In the genomic region with DNA sequence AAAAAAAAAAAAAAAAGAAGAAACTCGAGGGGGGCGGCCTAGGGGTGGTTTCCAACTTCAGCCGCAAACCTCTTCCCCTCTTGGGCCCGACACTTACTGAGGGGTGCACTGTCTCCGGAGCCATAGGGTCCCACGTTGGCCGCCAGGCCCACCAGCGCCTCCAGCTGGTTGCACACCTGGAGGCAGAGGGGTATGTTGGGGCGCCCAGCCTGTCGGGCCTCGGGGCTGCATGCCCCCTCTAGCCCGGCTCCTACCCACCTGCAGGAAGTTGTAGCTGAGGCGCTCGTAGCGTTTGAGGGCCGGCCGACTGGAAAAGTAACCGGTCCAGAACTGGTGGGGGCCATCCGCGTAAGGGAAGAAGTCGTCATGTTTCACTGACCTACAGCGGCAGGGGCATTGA, we compare ENCODE assay signal across 20 cellular contexts. TPM values are rescaled to one million over a fixed set of nuclear protein-coding genes. Genes with fewer than 3 reads are reported as not detected.
A peak's percentile ranks its signal among the peaks of the same experiment; 100 is the strongest.
DNase-seq lines count a peak whose midpoint lies in the region; ATAC-seq, FAIRE-seq and TF ChIP-seq lines count a peak whose summit lies in the region.
"Had no signal": no experiment of that assay in that cellular context is flagged by ENCODE, and none has a peak within 500 bp of the region (broad histone marks: within the 10 kb centered on the region; RNA-seq: fewer than 3 reads in every experiment).

No MANE protein-coding gene starts in this region.

- H4K8ac ChIP-seq in H1 (ENCODE audit: extremely low read depth, insufficient read depth, low read length) = peak overlapping the region; percentile 25; the same call in 1 of the 2 replicates

- no peaks in the 10 kb centered on the region for H3K9me2 ChIP-seq in Loucy (replicated peaks; ENCODE audit: low read depth, low read length)

- H4K20me1 ChIP-seq in Loucy (ENCODE audit: insufficient read depth, low read length, poor library complexity, severe bottlenecking) (no peaks in the 10 kb centered on the region), H1 (replicated peaks in 1 of 2; ENCODE audit: control insufficient read depth in 1 of 2, insufficient read depth in 2 of 2, low read length in 2 of 2) (peaks cover 0 to 3% of the 10 kb centered on the region in 2 experiments)

- no peak overlapping the region for H4K5ac ChIP-seq in H1 (ENCODE audit: insufficient read length, low read depth, low read length)

- H2AK5ac ChIP-seq in H1 (ENCODE audit: low read depth, low read length) = no peak overlapping the region

- POLR2A ChIA-PET in H1 (lab: Charles Lee; ENCODE audit: partially characterized antibody) = interaction anchor here (1.0 to 2.1 kb wide), 6 partner anchors 9 to 65 kb away, joined by 4 to 7 read pairs (median 6); partner anchors contain the start of gene WDR83

- no peak overlapping the region for H2BK15ac ChIP-seq in H1 (ENCODE audit: low read length)

- H2AFZ ChIP-seq in Loucy (ENCODE audit: low read length) (no peak overlapping the region), H1 (ENCODE audit: low read length) (no peak overlapping the region)

- H3K9ac ChIP-seq in Loucy (ENCODE audit: low read depth, low read length, poor library complexity, severe bottlenecking) (no peak overlapping the region), H1 (replicated peaks in 1 of 4; ENCODE audit: extremely low read depth in 1 of 4, low read depth in 3 of 4, low read length in 3 of 4) (no peak overlapping the region)

- no peak overlapping the region for H3K18ac ChIP-seq in H1 (ENCODE audit: extremely low read depth, low read length)

- WGBS in H1 (ENCODE audit: extremely low coverage in 1 of 2, insufficient coverage in 1 of 2, insufficient read length in 1 of 2, insufficient replicate concordance in 2 of 2, low coverage in 1 of 2, low lambda C conversion rate in 2 of 2, missing lambda C conversion rate in 1 of 2), 2 experiments = 91% methylated on average over 19 of the region's 22 CpGs; no CpG with 5 or more reads in 1 of the 2 experiments
- WGBS in spleen, 5 donors = 91 to 96% (median 95%) methylated on average over 22 of the region's 22 CpGs

- H3K4me3 ChIP-seq in BE2C (ENCODE audit: low read depth, low read length) (no peak overlapping the region), Loucy (ENCODE audit: low read length, poor library complexity, severe bottlenecking) (no peak overlapping the region), H1 (ENCODE audit: extremely low read depth in 1 of 4, insufficient read depth in 2 of 4, low read depth in 3 of 4, low read length in 4 of 4) (no peak overlapping the region), spleen (no peak overlapping the region)
- H3K4me3 ChIP-seq: A549, SJSA1 had no signal

- TF ChIP-seq CTCF in BE2C (IDR thresholded peaks at IDR 0.05; ENCODE audit: low read depth, low read length) (0 out of 2 replicates have a peak, but pooled peaks have one; percentile 8), Loucy (conservative IDR thresholded peaks at IDR 0.05; ENCODE audit: low read length) (peak; percentile 21; the same call in 1 of the 2 replicates), H1 (IDR thresholded peaks at IDR 0.05; ENCODE audit: control extremely low read depth in 1 of 3, insufficient read depth in 1 of 3, low read depth in 1 of 3, low read length in 3 of 3) (peak; percentile 27 to 45 (median 38)), spleen (IDR thresholded peaks at IDR 0.05 in 8 of 11, conservative IDR thresholded peaks at IDR 0.05 in 3 of 11) (no peak)

- H3K4me1 ChIP-seq in BE2C (no peaks in the 10 kb centered on the region), Loucy (ENCODE audit: insufficient read depth, low read length, poor library complexity, severe bottlenecking) (no peaks in the 10 kb centered on the region), H1 (replicated peaks in 1 of 4; ENCODE audit: control insufficient read depth in 3 of 4, insufficient read depth in 4 of 4, low read length in 3 of 4) (peaks cover 0 to 6% (median 3%) of the 10 kb centered on the region in 4 experiments; a peak in 5 of 7 replicates), spleen (no peaks in the 10 kb centered on the region)
- H3K4me1 ChIP-seq: A549, SJSA1 had no signal

- intact Hi-C loops in spleen (cut with DNase I; ENCODE audit: low total_unique reads) = no loop called here

- H3K4me2 ChIP-seq in Loucy (ENCODE audit: low read depth, low read length, poor library complexity, severe bottlenecking) = no peak overlapping the region
- H3K4me2 ChIP-seq in H1 (ENCODE audit: insufficient read depth in 1 of 2, low read depth in 2 of 2, low read length in 2 of 2) = no peak overlapping the region
- H3K4me2 ChIP-seq: A549 had no signal

- H3K23me2 ChIP-seq in H1 (ENCODE audit: low read depth, low read length) = no peaks in the 10 kb centered on the region

- no peaks in the 10 kb centered on the region for H3K27me3 ChIP-seq in BE2C
- H3K27me3 ChIP-seq in Loucy (ENCODE audit: insufficient read depth, low read length, poor library complexity, severe bottlenecking) = no peaks in the 10 kb centered on the region
- no peaks in the 10 kb centered on the region for H3K27me3 ChIP-seq in H1 (replicated peaks in 1 of 4; ENCODE audit: control insufficient read depth in 3 of 4, extremely low read depth in 1 of 4, insufficient read depth in 3 of 4, low read length in 3 of 4)
- H3K27me3 ChIP-seq in spleen (replicated peaks in 1 of 7) = no peaks in the 10 kb centered on the region
- H3K27me3 ChIP-seq: SJSA1 had no signal

- no peak for TF ChIP-seq EP300 in H1 (IDR thresholded peaks at IDR 0.05; ENCODE audit: borderline replicate concordance in 1 of 2, low read depth in 2 of 2, low read length in 2 of 2)

- ATAC-seq in GM19023 (IDR thresholded peaks at IDR 0.05; ENCODE audit: unreplicated experiment) = no peak
- ATAC-seq: A549 had no signal

- no peak overlapping the region for H2BK120ac ChIP-seq in H1 (replicated peaks; ENCODE audit: low read depth, low read length)

- TF ChIP-seq POLR2A in H1 (IDR thresholded peaks at IDR 0.05; ENCODE audit: control extremely low read depth in 1 of 2, low read depth in 2 of 2, low read length in 2 of 2) = no peak
- TF ChIP-seq POLR2A in spleen (IDR thresholded peaks at IDR 0.05) = no peak

- no peaks in the 10 kb centered on the region for H3K79me2 ChIP-seq in Loucy (ENCODE audit: insufficient read depth, low read length)
- H3K79me2 ChIP-seq in H1 (ENCODE audit: control insufficient read depth in 1 of 2, insufficient read depth in 2 of 2, low read length in 2 of 2) = no peaks in the 10 kb centered on the region

- H3K56ac ChIP-seq in H1 (replicated peaks; ENCODE audit: insufficient read length, low read depth, low read length) = no peak overlapping the region

- no peaks in the 10 kb centered on the region for H3F3A ChIP-seq in Loucy (ENCODE audit: low read depth)

- no peak overlapping the region for H4K91ac ChIP-seq in H1 (replicated peaks; ENCODE audit: insufficient read length, low read length)

- H3K9me3 ChIP-seq in BE2C (no peaks in the 10 kb centered on the region), Loucy (ENCODE audit: insufficient read depth, low read depth, low read length) (no peaks in the 10 kb centered on the region), H1 (ENCODE audit: insufficient read depth in 2 of 2, low read depth in 1 of 2, low read length in 1 of 2) (no peaks in the 10 kb centered on the region), spleen (no peaks in the 10 kb centered on the region)
- H3K9me3 ChIP-seq: A549, SJSA1 had no signal

- H2BK12ac ChIP-seq in H1 (ENCODE audit: low read depth, low read length) = no peak overlapping the region

- FAIRE-seq in H1 (lab: Jason Lieb, UNC) = no peak
- FAIRE-seq: A549, GM12891 had no signal

- H3K14ac ChIP-seq in H1 (ENCODE audit: insufficient read length) = no peak overlapping the region

- no peak overlapping the region for H3K23ac ChIP-seq in H1 (ENCODE audit: insufficient read length)

- H2BK20ac ChIP-seq in H1 (ENCODE audit: low read length) = no peak overlapping the region

- DNase-seq in BE2C (no peak), H1 (ENCODE audit: low read depth in 1 of 2, low spot score in 2 of 2) (no peak), spleen (no peak), SW 1271 (lab: John Stamatoyannopoulos, UW) (no peak)
- DNase-seq: AML-193; CD4-positive, CD25-positive, alpha-beta regulatory T cell; DMS53; KG1; NCI-H1105; NCI-H187; NCI-H82 had no signal

- TF ChIP-seq RAD21 in H1 (IDR thresholded peaks at IDR 0.05 in 1 of 2, conservative IDR thresholded peaks at IDR 0.05 in 1 of 2; ENCODE audit: low read depth in 2 of 2, low read length in 2 of 2) = peak in 1 of 2 experiments; percentile 19; a peak in 1 of 4 replicates

- H3K79me1 ChIP-seq in H1 (ENCODE audit: low read depth, low read length) = no peaks in the 10 kb centered on the region

- CTCF ChIA-PET in H1 (lab: Charles Lee; ENCODE audit: partially characterized antibody) = interaction anchor here (0.5 to 3.3 kb wide), 8 partner anchors 9 to 138 kb away, joined by 3 to 13 read pairs (median 6); no protein-coding TSS in a partner anchor

- no peak overlapping the region for H2BK5ac ChIP-seq in H1 (ENCODE audit: low read depth, low read length)

- no peak overlapping the region for H3K27ac ChIP-seq in H1 (ENCODE audit: low read depth, low read length)
- no peak overlapping the region for H3K27ac ChIP-seq in spleen
- H3K27ac ChIP-seq: A549, HL-60, SJSA1 had no signal

- H3K36me3 ChIP-seq in BE2C (peaks cover 3% of the 10 kb centered on the region; the same call in 1 of the 2 replicates), Loucy (ENCODE audit: insufficient read depth, low read length) (peaks cover 4% of the 10 kb centered on the region; the same call in 1 of the 2 replicates), H1 (ENCODE audit: control insufficient read depth in 2 of 4, insufficient read depth in 4 of 4, low read length in 3 of 4) (peaks cover 5 to 28% (median 13%) of the 10 kb centered on the region in 4 experiments), spleen (peaks cover 0 to 100% (median 92%) of the 10 kb centered on the region in 6 donors)

- no peak overlapping the region for H3K4ac ChIP-seq in H1 (replicated peaks; ENCODE audit: insufficient read length, low read depth, low read length)

RNA-seq across cellular contexts. Expression of gene MAN2B1, which starts 8.6 kb away (rescaled TPM):
- 13.6 TPM for polyA plus RNA-seq in BE2C (2012; ENCODE audit: insufficient read depth, insufficient read length, low read depth)
- 71.1 and 76.3 TPM in 2 replicates for total RNA-seq in H1 (2021; fragmentation: NEBNext Ultra II Directional; extraction: Animal tissue kit (Norgen Biotek cat#: 25700))
- polyA plus RNA-seq in H1 (2011; rRNA removed) (55.3 and 73.6 TPM in 2 replicates), spleen (100 to 1,000 TPM in 1 of 3 donors, 10 to 100 TPM in 2; 50.6 to 122 (median 83.3) TPM)
- 37.2 TPM for polyA plus RNA-seq in H1 (2011; cell fraction: cytosol; rRNA removed)
- polyA plus RNA-seq in H1 (2011; cell fraction: nucleus; rRNA removed) = 135 TPM
- polyA plus RNA-seq in H1 (2012, experiment 1 of 2) = 77.3 to 97.8 TPM (median 85.4 TPM) in 4 replicates
- 111 TPM for polyA plus RNA-seq in H1 (2012, experiment 2 of 2)
- polyA plus RNA-seq in H1 (2013, experiment 1 of 2) = 82.3 TPM
- polyA plus RNA-seq in H1 (2013, experiment 2 of 2) = 71.8 TPM
- polyA minus RNA-seq in H1 (2011; rRNA and poly(A)+ RNA removed) = 33.2 and 37.4 TPM in 2 replicates
- 30.5 TPM for polyA minus RNA-seq in H1 (2011; cell fraction: cytosol; rRNA and poly(A)+ RNA removed)
- polyA minus RNA-seq in H1 (2011; cell fraction: nucleus; rRNA and poly(A)+ RNA removed) = 48.4 TPM
- 100 to 1,000 TPM; 145 to 288 (median 218) TPM for total RNA-seq in spleen

RNA-seq across cellular contexts. Expression of gene WDR83, which starts 8.6 kb away (rescaled TPM):
- polyA plus RNA-seq in BE2C (2012; ENCODE audit: insufficient read depth, insufficient read length, low read depth) = 115 TPM
- 15.3 and 19.6 TPM in 2 replicates for total RNA-seq in H1 (2021; fragmentation: NEBNext Ultra II Directional; extraction: Animal tissue kit (Norgen Biotek cat#: 25700))
- 12.6 and 24.5 TPM in 2 replicates for polyA plus RNA-seq in H1 (2011; rRNA removed)
- 18.9 TPM for polyA plus RNA-seq in H1 (2011; cell fraction: cytosol; rRNA removed)
- polyA plus RNA-seq in H1 (2011; cell fraction: nucleus; rRNA removed) = 26.4 TPM
- polyA plus RNA-seq in H1 (2012, experiment 1 of 2) = 13.4 to 22.0 TPM (median 20.4 TPM) in 4 replicates
- 12.1 TPM for polyA plus RNA-seq in H1 (2012, experiment 2 of 2)
- 7.6 TPM for polyA plus RNA-seq in H1 (2013, experiment 1 of 2)
- 7.5 TPM for polyA plus RNA-seq in H1 (2013, experiment 2 of 2)
- polyA minus RNA-seq in H1 (2011; rRNA and poly(A)+ RNA removed) = 8.0 and 9.6 TPM in 2 replicates
- 6.5 TPM for polyA minus RNA-seq in H1 (2011; cell fraction: cytosol; rRNA and poly(A)+ RNA removed)
- 16.5 TPM for polyA minus RNA-seq in H1 (2011; cell fraction: nucleus; rRNA and poly(A)+ RNA removed)
- total RNA-seq in spleen = 10 to 100 TPM in 6 of 7 donors, 1 to 10 TPM in 1; 6.4 to 15.7 (median 12.9) TPM
- 10 to 100 TPM; 17.0 to 19.5 (median 19.0) TPM for polyA plus RNA-seq in spleen

RNA-seq across cellular contexts. Expression of gene DHPS, which starts 23.7 kb away (rescaled TPM):
- polyA plus RNA-seq in BE2C (2012; ENCODE audit: insufficient read depth, insufficient read length, low read depth) = 397 TPM
- 86.6 and 88.8 TPM in 2 replicates for total RNA-seq in H1 (2021; fragmentation: NEBNext Ultra II Directional; extraction: Animal tissue kit (Norgen Biotek cat#: 25700))
- polyA plus RNA-seq in H1 (2011; rRNA removed) (99.6 and 118 TPM in 2 replicates), spleen (10 to 100 TPM; 55.1 to 76.6 (median 59.3) TPM)
- polyA plus RNA-seq in H1 (2011; cell fraction: cytosol; rRNA removed) = 128 TPM
- polyA plus RNA-seq in H1 (2011; cell fraction: nucleus; rRNA removed) = 156 TPM
- polyA plus RNA-seq in H1 (2012, experiment 1 of 2) = 90.2 to 103 TPM (median 99.3 TPM) in 4 replicates
- polyA plus RNA-seq in H1 (2012, experiment 2 of 2) = 104 TPM
- 58.7 TPM for polyA plus RNA-seq in H1 (2013, experiment 1 of 2)
- 57.5 TPM for polyA plus RNA-seq in H1 (2013, experiment 2 of 2)
- 66.7 and 78.4 TPM in 2 replicates for polyA minus RNA-seq in H1 (2011; rRNA and poly(A)+ RNA removed)
- polyA minus RNA-seq in H1 (2011; cell fraction: cytosol; rRNA and poly(A)+ RNA removed) = 38.5 TPM
- 62.3 TPM for polyA minus RNA-seq in H1 (2011; cell fraction: nucleus; rRNA and poly(A)+ RNA removed)
- 100 to 1,000 TPM in 3 of 7 donors, 10 to 100 TPM in 4; 86.8 to 158 (median 96.0) TPM for total RNA-seq in spleen

RNA-seq across cellular contexts. Expression of gene GNG14, which starts 29.8 kb away (rescaled TPM):
- not detected for polyA plus RNA-seq in BE2C (2012; ENCODE audit: insufficient read depth, insufficient read length, low read depth)
- not detected in 2 replicates for total RNA-seq in H1 (2021; fragmentation: NEBNext Ultra II Directional; extraction: Animal tissue kit (Norgen Biotek cat#: 25700))
- polyA plus RNA-seq in H1 (2011; rRNA removed) = not detected in 2 replicates
- not detected for polyA plus RNA-seq in H1 (2011; cell fraction: cytosol; rRNA removed)
- not detected for polyA plus RNA-seq in H1 (2011; cell fraction: nucleus; rRNA removed)
- not detected in 4 replicates for polyA plus RNA-seq in H1 (2012, experiment 1 of 2)
- not detected for polyA plus RNA-seq in H1 (2012, experiment 2 of 2)
- polyA plus RNA-seq in H1 (2013, experiment 1 of 2) = not detected
- polyA plus RNA-seq in H1 (2013, experiment 2 of 2) = not detected
- polyA minus RNA-seq in H1 (2011; rRNA and poly(A)+ RNA removed) = not detected in 2 replicates
- polyA minus RNA-seq in H1 (2011; cell fraction: cytosol; rRNA and poly(A)+ RNA removed) = not detected
- polyA minus RNA-seq in H1 (2011; cell fraction: nucleus; rRNA and poly(A)+ RNA removed) = not detected
- total RNA-seq in spleen = not detected
- polyA plus RNA-seq in spleen = not detected
- total RNA-seq: CD4-positive, CD25-positive, alpha-beta regulatory T cell; MCF 10A; NCI-H460; RPMI7951; SJSA1 had no signal
- polyA plus RNA-seq: A549; CD4-positive, CD25-positive, alpha-beta regulatory T cell had no signal

RNA-seq across cellular contexts. Expression of gene FBXW9, which starts 38.5 kb away (rescaled TPM):
- 15.0 TPM for polyA plus RNA-seq in BE2C (2012; ENCODE audit: insufficient read depth, insufficient read length, low read depth)
- total RNA-seq in H1 (2021; fragmentation: NEBNext Ultra II Directional; extraction: Animal tissue kit (Norgen Biotek cat#: 25700)) = 10.8 and 11.1 TPM in 2 replicates
- polyA plus RNA-seq in H1 (2011; rRNA removed) (30.1 and 36.4 TPM in 2 replicates), spleen (1 to 10 TPM; 4.8 to 7.4 (median 5.2) TPM)
- 22.3 TPM for polyA plus RNA-seq in H1 (2011; cell fraction: cytosol; rRNA removed)
- 26.5 TPM for polyA plus RNA-seq in H1 (2011; cell fraction: nucleus; rRNA removed)
- polyA plus RNA-seq in H1 (2012, experiment 1 of 2) = 6.1 to 13.8 TPM (median 12.7 TPM) in 4 replicates
- polyA plus RNA-seq in H1 (2012, experiment 2 of 2) = 13.7 TPM
- polyA plus RNA-seq in H1 (2013, experiment 1 of 2) = 7.6 TPM
- 7.2 TPM for polyA plus RNA-seq in H1 (2013, experiment 2 of 2)
- polyA minus RNA-seq in H1 (2011; rRNA and poly(A)+ RNA removed) = 6.0 and 7.9 TPM in 2 replicates
- 8.1 TPM for polyA minus RNA-seq in H1 (2011; cell fraction: cytosol; rRNA and poly(A)+ RNA removed)
- 6.7 TPM for polyA minus RNA-seq in H1 (2011; cell fraction: nucleus; rRNA and poly(A)+ RNA removed)
- total RNA-seq in spleen = 1 to 10 TPM; 1.7 to 5.3 (median 3.8) TPM

Comparison
In these comparisons a context has a peak if more than half of its experiments do, and no peak if none do; other contexts are left out.
1. CTCF ChIP-seq: peak in BE2C (single experiment), Loucy (single experiment) and H1 (3 of 3); none in spleen (0 of 11).